In the genomic region with DNA sequence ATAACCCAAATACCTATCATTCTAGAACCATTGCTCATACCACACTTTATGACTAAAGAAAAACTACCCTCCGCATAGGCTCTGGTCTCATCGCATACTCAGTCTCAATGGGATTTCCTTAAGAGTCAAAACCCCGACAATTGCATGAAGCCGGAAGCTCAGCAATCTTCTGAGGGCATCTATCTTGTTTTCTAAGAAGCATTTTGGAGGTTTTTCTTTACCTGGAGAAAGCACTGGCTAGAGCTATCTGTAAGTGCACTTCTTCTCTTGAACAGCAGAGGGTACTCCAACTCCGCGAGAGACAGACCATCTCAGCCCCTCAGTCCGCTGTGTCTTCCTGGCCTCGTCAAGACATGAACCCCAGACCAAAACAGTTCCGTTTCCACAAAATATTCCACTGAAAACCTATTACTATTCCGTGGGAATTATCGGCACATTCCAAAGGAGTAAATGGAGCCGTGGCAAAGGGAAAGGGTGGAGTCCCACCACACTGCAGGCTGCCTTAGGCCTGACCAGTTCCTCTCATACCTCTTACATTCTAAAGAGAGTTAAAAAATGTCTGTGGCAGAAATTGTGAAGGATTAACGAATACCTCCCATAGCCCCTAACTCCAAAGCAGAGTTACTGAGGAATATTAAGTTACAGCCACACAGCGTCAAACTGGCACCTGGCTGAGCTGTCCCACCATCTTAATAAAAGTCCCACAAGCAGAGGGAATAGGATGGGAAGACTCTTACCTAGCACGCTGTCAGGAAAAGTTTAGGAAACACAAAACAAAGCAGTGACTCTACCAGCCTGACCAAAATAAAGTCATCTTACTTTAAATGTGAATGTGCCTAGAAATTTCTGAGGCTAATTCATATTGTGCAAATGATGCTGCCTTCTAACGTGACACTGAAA, we compare ENCODE assay signal across 8 cellular contexts.
DNase-seq lines count a peak whose midpoint lies in the region; ATAC-seq and TF ChIP-seq lines count a peak whose summit lies in the region.

No MANE protein-coding gene starts in this region.

- H3K9ac ChIP-seq in neuronal stem cell (ENCODE audit: low read depth, low read length, poor library complexity) = no peak overlapping the region

- H4K91ac ChIP-seq in neuronal stem cell (ENCODE audit: low read depth, low read length, poor library complexity) = no peak overlapping the region

- DNase-seq in Caki2 (ENCODE audit: low read depth) (peak; percentile 65), NCI-H526 treated with DMSO at 0.1 percent for 48 hours (lab: John Stamatoyannopoulos, UW) (peak; percentile 82), activated T-cell treated with anti-CD3 and anti-CD28 coated beads for 48 hours (ENCODE audit: low read depth) (peak; percentile 9), fibroblast of villous mesenchyme (ENCODE audit: low read depth) (peak; percentile 56), neuronal stem cell (ENCODE audit: low spot score) (peak; percentile 69)
- DNase-seq in effector CD4-positive, alpha-beta T cell = no peak

- peak overlapping the region; percentile 84 for H2AFZ ChIP-seq in neuronal stem cell (ENCODE audit: low read length)

- H3K14ac ChIP-seq in neuronal stem cell (ENCODE audit: low read length) = no peak overlapping the region

- ATAC-seq in GM19395 (IDR thresholded peaks at IDR 0.05; ENCODE audit: unreplicated experiment) (peak; percentile 100), HG03378 (IDR thresholded peaks at IDR 0.05; ENCODE audit: unreplicated experiment) (peak; percentile 98)

- peaks cover 0 to 1% of the 10 kb centered on the region in 2 donors for H3K9me3 ChIP-seq in neuronal stem cell (replicated peaks in 1 of 2; ENCODE audit: control insufficient read depth in 2 of 2, insufficient read depth in 1 of 2, low read depth in 1 of 2, low read length in 2 of 2)

- H2AK5ac ChIP-seq in neuronal stem cell (ENCODE audit: low read depth, low read length) = no peak overlapping the region

- peaks cover 0 to 4% (median 0%) of the 10 kb centered on the region in 3 experiments for H3K27me3 ChIP-seq in neuronal stem cell (ENCODE audit: control insufficient read depth in 3 of 3, insufficient read depth in 3 of 3, low read depth in 1 of 3, low read length in 3 of 3)

- peak overlapping the region; percentile 93 for H4K8ac ChIP-seq in neuronal stem cell (ENCODE audit: low read depth, low read length)

- no peak overlapping the region for H2BK5ac ChIP-seq in neuronal stem cell (ENCODE audit: low read length)

- H2BK120ac ChIP-seq in neuronal stem cell (ENCODE audit: low read depth, low read length) = peak overlapping the region; percentile 16

- H3K4ac ChIP-seq in neuronal stem cell (ENCODE audit: low read length) = no peak overlapping the region

- H3K4me1 ChIP-seq in neuronal stem cell (ENCODE audit: control insufficient read depth in 2 of 2, insufficient read depth in 1 of 2, low read depth in 1 of 2, low read length in 2 of 2) = peaks cover 1 to 7% of the 10 kb centered on the region in 2 donors

- TF ChIP-seq CTCF in fibroblast of villous mesenchyme (IDR thresholded peaks at IDR 0.05; ENCODE audit: insufficient read depth, low read depth, low read length) = peak; percentile 93

- peak overlapping the region; percentile 49 for H2BK12ac ChIP-seq in neuronal stem cell (ENCODE audit: low read length)

- WGBS in neuronal stem cell (ENCODE audit: extremely low coverage in 2 of 2, insufficient read length in 2 of 2, insufficient replicate concordance in 1 of 2), 2 donors = no CpG with 5 or more reads among the region's 16 CpGs

- H3K4me3 ChIP-seq in fibroblast of villous mesenchyme (ENCODE audit: low read depth, low read length) (no peak overlapping the region), neuronal stem cell (ENCODE audit: low read length in 2 of 2) (peak overlapping the region in 1 of 2 donors; percentile 25)

- H3K4me2 ChIP-seq in neuronal stem cell (ENCODE audit: insufficient read depth, low read length, poor library complexity, severe bottlenecking) = no peak overlapping the region

- H3K23ac ChIP-seq in neuronal stem cell (ENCODE audit: low read depth, low read length, poor library complexity) = no peak overlapping the region

- no peaks in the 10 kb centered on the region for H3K79me1 ChIP-seq in neuronal stem cell (ENCODE audit: low read depth, low read length)

- H3K27ac ChIP-seq in neuronal stem cell (replicated peaks; ENCODE audit: low read length) = no peak overlapping the region

- in situ Hi-C loops in Caki2 (cut with HindIII; ENCODE audit: low pct_unique_long_range_greater_than_20kb, low sequenced_read_pairs) = no loop called here

- H3K36me3 ChIP-seq in neuronal stem cell (replicated peaks in 1 of 2; ENCODE audit: control insufficient read depth in 2 of 2, insufficient read depth in 2 of 2, low read length in 2 of 2) = no peaks in the 10 kb centered on the region

- H3K18ac ChIP-seq in neuronal stem cell (ENCODE audit: low read length) = peak overlapping the region; percentile 67

- no peak overlapping the region for H2BK15ac ChIP-seq in neuronal stem cell (ENCODE audit: low read length)
